ENCODE assay signal across 1 cellular context in the genomic region with DNA sequence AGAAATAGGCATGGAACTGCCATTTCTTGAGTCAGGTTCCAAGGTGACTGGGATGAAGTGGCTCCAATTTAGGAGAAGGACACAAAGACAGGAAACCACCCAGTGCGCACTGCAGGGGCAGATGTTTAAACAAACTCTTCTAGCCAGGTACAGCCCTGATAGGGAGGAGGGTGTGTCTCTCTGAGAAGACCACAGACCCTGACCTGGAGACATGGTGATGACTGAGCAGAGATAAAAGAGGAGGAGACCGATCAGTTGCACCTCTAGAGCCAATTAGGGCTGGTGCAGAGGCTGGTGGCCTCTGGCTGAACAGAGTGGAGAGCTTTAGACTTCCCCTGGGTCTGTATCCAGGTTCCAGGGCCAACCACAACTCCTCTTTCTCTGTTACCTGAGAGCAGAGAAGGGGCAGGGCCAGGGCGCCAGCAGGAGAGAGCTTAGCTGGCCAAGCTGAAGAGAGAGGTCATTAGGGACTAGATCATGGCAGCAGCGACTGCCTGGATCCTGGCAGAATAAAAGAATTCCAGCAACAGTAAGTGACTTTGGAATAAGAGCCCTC.
TF ChIP-seq lines count a peak whose summit lies in the region.

No MANE protein-coding gene starts in this region.

TF ChIP-seq in HepG2, 621 proteins besides CTCF, POLR2A, EP300 and RAD21:
- TF ChIP-seq ZBTB33 (CRISPR knock-in tag; IDR thresholded peaks at IDR 0.05) (peak; percentile 50; the same call in 1 of the 2 replicates), ZNF337 (CRISPR knock-in tag; IDR thresholded peaks at IDR 0.05; ENCODE audit: borderline replicate concordance, low read depth) (no peak)
